In the genomic region with DNA sequence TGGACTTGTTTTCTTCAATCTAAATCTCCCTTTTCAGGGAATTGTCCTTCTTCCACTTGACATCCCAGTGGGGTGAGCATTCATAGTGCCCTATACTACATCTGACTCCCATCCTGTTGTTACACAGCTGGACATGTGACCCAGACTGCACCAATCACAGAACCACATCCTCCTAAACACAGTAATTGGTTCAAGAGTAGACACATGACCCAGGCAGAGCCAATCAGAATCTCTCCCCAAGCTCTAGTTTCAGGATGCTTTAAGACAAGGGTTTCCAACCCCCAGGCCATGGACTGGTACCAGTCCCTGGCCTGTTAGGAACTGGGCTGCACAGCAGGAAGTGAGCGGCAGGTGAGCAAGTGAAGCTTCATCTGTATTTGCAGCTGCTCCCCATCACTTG, we compare ENCODE assay signal across 11 cellular contexts. TPM values are rescaled to one million over a fixed set of nuclear protein-coding genes. Genes with fewer than 3 reads are reported as not detected.
DNase-seq lines count a peak whose midpoint lies in the region; ATAC-seq, FAIRE-seq and TF ChIP-seq lines count a peak whose summit lies in the region.
"Had no signal": no experiment of that assay in that cellular context is flagged by ENCODE, and none has a peak within 500 bp of the region (broad histone marks: within the 10 kb centered on the region; RNA-seq: fewer than 3 reads in every experiment).

No MANE protein-coding gene starts in this region.

- DNase-seq in HepG2 (ENCODE audit: low spot score) (no peak), right lobe of liver (no peak), PC-3 (peak; percentile 44), endothelial cell of umbilical vein (ENCODE audit: low read depth, low spot score) (peak; percentile 11), sciatic nerve (ENCODE audit: low spot score) (no peak), coronary artery (ENCODE audit: low spot score) (no peak), type B pancreatic cell (ENCODE audit: extremely low spot score, unreplicated experiment) (no peak)
- DNase-seq: activated T-cell treated with anti-CD3 and anti-CD28 coated beads for 4 hours, DMS153 had no signal

- POLR2A ChIA-PET in HepG2 (lab: Yijun Ruan, JAX): interaction anchor here (1.0 to 1.4 kb wide), 4 partner anchors 18 to 115 kb away, joined by 3 read pairs; no protein-coding TSS in a partner anchor
- POLR2A ChIA-PET in PC-3 (lab: Charles Lee; ENCODE audit: unreplicated experiment): no interaction called here
- POLR2A ChIA-PET in endothelial cell of umbilical vein (lab: Charles Lee): no interaction called here

- in situ Hi-C loops in HepG2 (cut with HindIII; ENCODE audit: extremely low pct_ligation_motif_present, low pct_unique_long_range_greater_than_20kb): no loop called here

- H3K4me1 ChIP-seq in HepG2 (ENCODE audit: insufficient read depth, low read length) (peaks cover 21% of the 10 kb centered on the region), right lobe of liver (peaks cover 0 to 4% (median 0%) of the 10 kb centered on the region in 4 donors), PC-3 (ENCODE audit: insufficient read depth, low read length) (no peaks in the 10 kb centered on the region), endothelial cell of umbilical vein (ENCODE audit: control insufficient read depth, extremely low read depth, insufficient read depth, low read length) (peaks cover 6% of the 10 kb centered on the region)

- H3F3A ChIP-seq in PC-3 (ENCODE audit: low read length, unreplicated experiment): no peaks in the 10 kb centered on the region

- H3K9me2 ChIP-seq in PC-3 (replicated peaks; ENCODE audit: low read length): no peaks in the 10 kb centered on the region

- H3K4me2 ChIP-seq in HepG2 (ENCODE audit: low read depth, low read length) (no peak overlapping the region), PC-3 (ENCODE audit: low read length) (no peak overlapping the region), endothelial cell of umbilical vein (ENCODE audit: insufficient read depth, low read length) (no peak overlapping the region)

- H2AFZ ChIP-seq in HepG2 (ENCODE audit: low read length) (no peak overlapping the region), PC-3 (ENCODE audit: low read length) (no peak overlapping the region), endothelial cell of umbilical vein (ENCODE audit: low read depth, low read length) (no peak overlapping the region)

- no peak overlapping the region for H3K4me3 ChIP-seq in HepG2 (replicated peaks in 1 of 3; ENCODE audit: insufficient read depth in 1 of 3, low read depth in 2 of 3, low read length in 3 of 3)
- H3K4me3 ChIP-seq in right lobe of liver: no peak overlapping the region
- no peak overlapping the region for H3K4me3 ChIP-seq in PC-3 (ENCODE audit: low read length)
- H3K4me3 ChIP-seq in endothelial cell of umbilical vein (replicated peaks in 1 of 3; ENCODE audit: insufficient read depth in 1 of 3, low read depth in 1 of 3, low read length in 3 of 3): no peak overlapping the region
- H3K4me3 ChIP-seq in coronary artery: no peak overlapping the region

- FAIRE-seq in HepG2 (lab: Jason Lieb, UNC): no peak
- peak; percentile 12 for FAIRE-seq in endothelial cell of umbilical vein (lab: Jason Lieb, UNC)

- H3K9me3 Mint-ChIP-seq in type B pancreatic cell: no peaks in the 10 kb centered on the region
- H3K9me3 Mint-ChIP-seq: memory B cell had no signal

- intact Hi-C loops in HepG2 (cut with micrococcal nuclease; ENCODE audit: unreplicated experiment): no loop called here
- intact Hi-C loops in right lobe of liver (cut with DNase I): no loop called here
- intact Hi-C loops in PC-3 (cut with micrococcal nuclease): no loop called here
- intact Hi-C loops in endothelial cell of umbilical vein (cut with micrococcal nuclease): no loop called here
- intact Hi-C loops in sciatic nerve (cut with DNase I): no loop called here

- TF ChIP-seq CTCF in HepG2 (CRISPR knock-in tag; IDR thresholded peaks at IDR 0.05) (no peak), right lobe of liver (IDR thresholded peaks at IDR 0.05) (no peak), PC-3 (conservative IDR thresholded peaks at IDR 0.05; ENCODE audit: low read depth, low read length) (no peak), endothelial cell of umbilical vein (IDR thresholded peaks at IDR 0.05; ENCODE audit: extremely low read depth in 1 of 2, insufficient read depth in 1 of 2, low read depth in 1 of 2, low read length in 2 of 2) (no peak), coronary artery (IDR thresholded peaks at IDR 0.05) (no peak), type B pancreatic cell (conservative IDR thresholded peaks at IDR 0.05) (no peak)

- no peaks in the 10 kb centered on the region for H3K4me1 Mint-ChIP-seq in type B pancreatic cell (ENCODE audit: unreplicated experiment)

- 100% methylated on average over 1 of the region's 1 CpG for WGBS in HepG2 (ENCODE audit: low lambda C conversion rate)
- no CpG with 5 or more reads among the region's 1 CpG for WGBS in right lobe of liver (ENCODE audit: insufficient coverage, low coverage, low lambda C conversion rate, missing lambda C conversion rate)

- TF ChIP-seq EP300 in HepG2 (IDR thresholded peaks at IDR 0.05; ENCODE audit: low read depth in 2 of 2, low read length in 2 of 2): no peak
- no peak for TF ChIP-seq EP300 in HepG2 (CRISPR knock-in tag; IDR thresholded peaks at IDR 0.05; ENCODE audit: borderline replicate concordance)

- H3K79me2 ChIP-seq in HepG2 (ENCODE audit: insufficient read depth, low read length): no peaks in the 10 kb centered on the region
- no peaks in the 10 kb centered on the region for H3K79me2 ChIP-seq in PC-3 (ENCODE audit: low read length)
- no peaks in the 10 kb centered on the region for H3K79me2 ChIP-seq in endothelial cell of umbilical vein (ENCODE audit: control insufficient read depth, insufficient read depth, low read length)

- H3K27me3 Mint-ChIP-seq in type B pancreatic cell: no peaks in the 10 kb centered on the region
- H3K27me3 Mint-ChIP-seq: memory B cell had no signal

- BruUV-seq in HepG2 (replicated peaks; lab: Mats Ljungman, UMichigan) (no TSS peak), PC-3 (replicated peaks; lab: Mats Ljungman, UMichigan) (no TSS peak), endothelial cell of umbilical vein (replicated peaks; lab: Mats Ljungman, UMichigan) (no TSS peak)

- ATAC-seq in HepG2 (peak; percentile 37), right lobe of liver (no peak), PC-3 (peak; percentile 42; the same call in 1 of the 2 replicates), sciatic nerve (no peak), GM21825 (IDR thresholded peaks at IDR 0.05; ENCODE audit: unreplicated experiment) (no peak)

- H3K9ac ChIP-seq in HepG2 (ENCODE audit: insufficient read depth, low read depth, low read length) (no peak overlapping the region), PC-3 (ENCODE audit: low read length) (no peak overlapping the region), endothelial cell of umbilical vein (replicated peaks; ENCODE audit: extremely low read depth, insufficient read depth, low read length) (no peak overlapping the region)

- H3K4me3 Mint-ChIP-seq in type B pancreatic cell: no peak overlapping the region
- H3K4me3 Mint-ChIP-seq: memory B cell had no signal

- H3K9me3 ChIP-seq in HepG2 (ENCODE audit: low read length) (no peaks in the 10 kb centered on the region), right lobe of liver (no peaks in the 10 kb centered on the region), PC-3 (ENCODE audit: low read length) (no peaks in the 10 kb centered on the region), endothelial cell of umbilical vein (replicated peaks; ENCODE audit: control insufficient read depth, insufficient read depth, low read length) (no peaks in the 10 kb centered on the region)

- no peaks in the 10 kb centered on the region for H3K36me3 ChIP-seq in HepG2 (replicated peaks in 1 of 2; ENCODE audit: control insufficient read depth in 1 of 2, insufficient read depth in 2 of 2, low read length in 2 of 2)
- no peaks in the 10 kb centered on the region for H3K36me3 ChIP-seq in right lobe of liver
- H3K36me3 ChIP-seq in PC-3 (ENCODE audit: low read depth, low read length): no peaks in the 10 kb centered on the region
- H3K36me3 ChIP-seq in endothelial cell of umbilical vein (ENCODE audit: control insufficient read depth in 2 of 2, extremely low read depth in 1 of 2, insufficient read depth in 2 of 2, low read length in 2 of 2): no peaks in the 10 kb centered on the region

- no peak overlapping the region for H3K27ac Mint-ChIP-seq in type B pancreatic cell
- H3K27ac Mint-ChIP-seq: memory B cell had no signal

- H3K27ac ChIP-seq in HepG2 (ENCODE audit: extremely low read length, insufficient read depth, low read length) (no peak overlapping the region), right lobe of liver (peak overlapping the region in 1 of 3 donors; percentile 63), PC-3 (ENCODE audit: low read length) (no peak overlapping the region), endothelial cell of umbilical vein (ENCODE audit: insufficient read depth, low read depth, low read length) (no peak overlapping the region), coronary artery (no peak overlapping the region)

- no peak for TF ChIP-seq POLR2A in HepG2 (IDR thresholded peaks at IDR 0.05; ENCODE audit: insufficient read depth in 1 of 2, low read depth in 2 of 2, low read length in 2 of 2)
- TF ChIP-seq POLR2A in right lobe of liver (IDR thresholded peaks at IDR 0.05): no peak
- TF ChIP-seq POLR2A in endothelial cell of umbilical vein (IDR thresholded peaks at IDR 0.05; ENCODE audit: low read depth, low read length): no peak

- no peak for TF ChIP-seq RAD21 in HepG2 (CRISPR knock-in tag; IDR thresholded peaks at IDR 0.05)

- H3K36me3 Mint-ChIP-seq in type B pancreatic cell: no peaks in the 10 kb centered on the region
- H3K36me3 Mint-ChIP-seq: memory B cell had no signal

- no peaks in the 10 kb centered on the region for H4K20me1 ChIP-seq in HepG2 (ENCODE audit: insufficient read depth, low read length)
- H4K20me1 ChIP-seq in PC-3 (ENCODE audit: low read length): no peaks in the 10 kb centered on the region
- no peaks in the 10 kb centered on the region for H4K20me1 ChIP-seq in endothelial cell of umbilical vein (replicated peaks; ENCODE audit: control insufficient read depth, extremely low read depth, insufficient read depth, low read length)

- H3K27me3 ChIP-seq in HepG2 (ENCODE audit: control insufficient read depth in 1 of 2, insufficient read depth in 2 of 2, low read length in 2 of 2): no peaks in the 10 kb centered on the region; a peak in 2 of 5 replicates
- no peaks in the 10 kb centered on the region for H3K27me3 ChIP-seq in right lobe of liver
- no peaks in the 10 kb centered on the region for H3K27me3 ChIP-seq in PC-3 (ENCODE audit: low read length)
- H3K27me3 ChIP-seq in endothelial cell of umbilical vein (ENCODE audit: control insufficient read depth in 2 of 2, insufficient read depth in 2 of 2, low read length in 2 of 2): no peaks in the 10 kb centered on the region

- no peaks in the 10 kb centered on the region for H3K9me1 ChIP-seq in endothelial cell of umbilical vein (replicated peaks; ENCODE audit: control insufficient read depth, extremely low read depth, insufficient read depth, low read length)

- CTCF ChIA-PET in HepG2 (lab: Yijun Ruan, JAX; ENCODE audit: low intra/inter-chr PET ratio, low total read pairs): no interaction called here
- CTCF ChIA-PET in PC-3 (lab: Charles Lee): no interaction called here
- CTCF ChIA-PET in endothelial cell of umbilical vein (lab: Charles Lee): no interaction called here

- dilution Hi-C loops in endothelial cell of umbilical vein (cut with MboI; ENCODE audit: extremely low pct_ligation_motif_present, low sequenced_read_pairs): no loop called here

RNA-seq across cellular contexts. Expression of gene DDOST, which starts 5.6 kb away (rescaled TPM):
- 167 and 335 TPM in 2 replicates for total RNA-seq in HepG2 (2016; rRNA removed; fragmentation: Illumina TruSeq; extraction: Trizol)
- total RNA-seq in HepG2 (2016; cell fraction: cytosol; rRNA removed; fragmentation: Illumina TruSeq; extraction: Trizol; ENCODE audit: low read depth): 55.5 and 58.3 TPM in 2 replicates
- 152 and 344 TPM in 2 replicates for total RNA-seq in HepG2 (2016; cell fraction: insoluble cytoplasmic fraction; rRNA removed; fragmentation: Illumina TruSeq; extraction: Trizol)
- 109 and 116 TPM in 2 replicates for total RNA-seq in HepG2 (2016; cell fraction: membrane; rRNA removed; fragmentation: Illumina TruSeq; extraction: Trizol)
- 220 and 261 TPM in 2 replicates for total RNA-seq in HepG2 (2016; cell fraction: nucleus; rRNA removed; fragmentation: Illumina TruSeq; extraction: Trizol)
- polyA plus RNA-seq in HepG2 (2011; rRNA removed): 485 and 494 TPM in 2 replicates
- 512 and 565 TPM in 2 replicates for polyA plus RNA-seq in HepG2 (2011; cell fraction: cytosol; rRNA removed)
- 123 and 124 TPM in 2 replicates for polyA plus RNA-seq in HepG2 (2011; cell fraction: nucleus; rRNA removed)
- 190 and 241 TPM in 2 replicates for polyA plus RNA-seq in HepG2 (2012)
- polyA plus RNA-seq in HepG2 (2016; cell fraction: cytosol; fragmentation: Illumina TruSeq; extraction: Trizol; ENCODE audit: low read depth): 62.9 and 71.0 TPM in 2 replicates
- 137 and 148 TPM in 2 replicates for polyA plus RNA-seq in HepG2 (2016; cell fraction: insoluble cytoplasmic fraction; fragmentation: Illumina TruSeq; extraction: Trizol; ENCODE audit: low read depth)
- 92.2 and 98.9 TPM in 2 replicates for polyA plus RNA-seq in HepG2 (2016; cell fraction: membrane; fragmentation: Illumina TruSeq; extraction: Trizol; ENCODE audit: low read depth)
- polyA plus RNA-seq in HepG2 (2016; cell fraction: nucleus; fragmentation: Illumina TruSeq; extraction: Trizol; ENCODE audit: insufficient read depth, low read depth): 331 and 354 TPM in 2 replicates
- 116 and 435 TPM in 2 replicates for polyA minus RNA-seq in HepG2 (2011; rRNA and poly(A)+ RNA removed; ENCODE audit: low replicate concordance)
- 152 TPM in 2 replicates for polyA minus RNA-seq in HepG2 (2011; cell fraction: cytosol; rRNA and poly(A)+ RNA removed)
- 85.1 and 101 TPM in 2 replicates for polyA minus RNA-seq in HepG2 (2011; cell fraction: nucleus; rRNA and poly(A)+ RNA removed)
- total RNA-seq in right lobe of liver: 100 to 1,000 TPM in 3 of 6 experiments, 10 to 100 TPM in 3; 53.0 to 132 (median 100) TPM
- 334 and 357 TPM in 2 replicates for total RNA-seq in PC-3 (2014; rRNA removed)
- 293 and 319 TPM in 2 replicates for total RNA-seq in endothelial cell of umbilical vein
- 487 and 533 TPM in 2 replicates for polyA plus RNA-seq in endothelial cell of umbilical vein
- polyA plus RNA-seq in endothelial cell of umbilical vein (2011; cell fraction: cytosol; rRNA removed): 474 and 499 TPM in 2 replicates
- 158 and 164 TPM in 2 replicates for polyA plus RNA-seq in endothelial cell of umbilical vein (2011; cell fraction: nucleus; rRNA removed)
- polyA plus RNA-seq in endothelial cell of umbilical vein (2012): 254 and 276 TPM in 2 replicates
- polyA minus RNA-seq in endothelial cell of umbilical vein: 459 and 568 TPM in 2 replicates
- polyA minus RNA-seq in endothelial cell of umbilical vein (2011; cell fraction: cytosol; rRNA and poly(A)+ RNA removed): 32.2 TPM
- polyA minus RNA-seq in endothelial cell of umbilical vein (2011; cell fraction: nucleus; rRNA and poly(A)+ RNA removed): 77.9 and 79.3 TPM in 2 replicates
- total RNA-seq in sciatic nerve: 103 TPM
- 254 and 259 TPM in 2 replicates for total RNA-seq in type B pancreatic cell (ENCODE audit: low replicate concordance)

RNA-seq across cellular contexts. Expression of gene PINK1, which starts 33.5 kb away (rescaled TPM):
- total RNA-seq in HepG2 (2016; rRNA removed; fragmentation: Illumina TruSeq; extraction: Trizol): 13.1 and 15.3 TPM in 2 replicates
- total RNA-seq in HepG2 (2016; cell fraction: cytosol; rRNA removed; fragmentation: Illumina TruSeq; extraction: Trizol; ENCODE audit: low read depth): 5.6 and 6.1 TPM in 2 replicates
- 13.5 and 15.3 TPM in 2 replicates for total RNA-seq in HepG2 (2016; cell fraction: insoluble cytoplasmic fraction; rRNA removed; fragmentation: Illumina TruSeq; extraction: Trizol)
- 11.1 and 11.3 TPM in 2 replicates for total RNA-seq in HepG2 (2016; cell fraction: membrane; rRNA removed; fragmentation: Illumina TruSeq; extraction: Trizol)
- 6.6 and 7.9 TPM in 2 replicates for total RNA-seq in HepG2 (2016; cell fraction: nucleus; rRNA removed; fragmentation: Illumina TruSeq; extraction: Trizol)
- polyA plus RNA-seq in HepG2 (2011; rRNA removed): 16.1 and 22.2 TPM in 2 replicates
- 18.4 and 20.0 TPM in 2 replicates for polyA plus RNA-seq in HepG2 (2011; cell fraction: cytosol; rRNA removed)
- 9.4 and 14.0 TPM in 2 replicates for polyA plus RNA-seq in HepG2 (2011; cell fraction: nucleus; rRNA removed)
- 16.1 and 27.7 TPM in 2 replicates for polyA plus RNA-seq in HepG2 (2012)
- polyA plus RNA-seq in HepG2 (2016; cell fraction: cytosol; fragmentation: Illumina TruSeq; extraction: Trizol; ENCODE audit: low read depth): 5.1 and 5.5 TPM in 2 replicates
- polyA plus RNA-seq in HepG2 (2016; cell fraction: insoluble cytoplasmic fraction; fragmentation: Illumina TruSeq; extraction: Trizol; ENCODE audit: low read depth): 11.4 and 13.0 TPM in 2 replicates
- 6.7 and 7.8 TPM in 2 replicates for polyA plus RNA-seq in HepG2 (2016; cell fraction: membrane; fragmentation: Illumina TruSeq; extraction: Trizol; ENCODE audit: low read depth)
- 7.1 and 7.2 TPM in 2 replicates for polyA plus RNA-seq in HepG2 (2016; cell fraction: nucleus; fragmentation: Illumina TruSeq; extraction: Trizol; ENCODE audit: insufficient read depth, low read depth)
- 18.7 and 37.0 TPM in 2 replicates for polyA minus RNA-seq in HepG2 (2011; rRNA and poly(A)+ RNA removed; ENCODE audit: low replicate concordance)
- polyA minus RNA-seq in HepG2 (2011; cell fraction: cytosol; rRNA and poly(A)+ RNA removed): 6.9 and 10.6 TPM in 2 replicates
- polyA minus RNA-seq in HepG2 (2011; cell fraction: nucleus; rRNA and poly(A)+ RNA removed): 5.0 and 6.5 TPM in 2 replicates
- total RNA-seq in right lobe of liver: 10 to 100 TPM; 67.3 to 94.1 (median 83.0) TPM
- total RNA-seq in PC-3 (2014; rRNA removed): 129 and 160 TPM in 2 replicates
- total RNA-seq in endothelial cell of umbilical vein: 25.6 and 27.3 TPM in 2 replicates
- 27.2 and 27.9 TPM in 2 replicates for polyA plus RNA-seq in endothelial cell of umbilical vein
- 30.6 and 32.3 TPM in 2 replicates for polyA plus RNA-seq in endothelial cell of umbilical vein (2011; cell fraction: cytosol; rRNA removed)
- 14.5 and 17.2 TPM in 2 replicates for polyA plus RNA-seq in endothelial cell of umbilical vein (2011; cell fraction: nucleus; rRNA removed)
- polyA plus RNA-seq in endothelial cell of umbilical vein (2012): 17.7 and 24.2 TPM in 2 replicates
- polyA minus RNA-seq in endothelial cell of umbilical vein: 18.2 and 21.8 TPM in 2 replicates
- 24.2 TPM for polyA minus RNA-seq in endothelial cell of umbilical vein (2011; cell fraction: cytosol; rRNA and poly(A)+ RNA removed)
- 4.7 and 6.3 TPM in 2 replicates for polyA minus RNA-seq in endothelial cell of umbilical vein (2011; cell fraction: nucleus; rRNA and poly(A)+ RNA removed)
- total RNA-seq in sciatic nerve: 72.3 TPM
- total RNA-seq in type B pancreatic cell (ENCODE audit: low replicate concordance): 33.8 and 37.0 TPM in 2 replicates

RNA-seq across cellular contexts. Expression of gene KIF17, which starts 51.0 kb away (rescaled TPM):
- 0.24 and 0.25 TPM in 2 replicates for total RNA-seq in HepG2 (2016; rRNA removed; fragmentation: Illumina TruSeq; extraction: Trizol)
- total RNA-seq in HepG2 (2016; cell fraction: cytosol; rRNA removed; fragmentation: Illumina TruSeq; extraction: Trizol; ENCODE audit: low read depth): not detected in 2 replicates
- total RNA-seq in HepG2 (2016; cell fraction: insoluble cytoplasmic fraction; rRNA removed; fragmentation: Illumina TruSeq; extraction: Trizol): 0.13 and 0.27 TPM in 2 replicates
- total RNA-seq in HepG2 (2016; cell fraction: membrane; rRNA removed; fragmentation: Illumina TruSeq; extraction: Trizol): 0.34 TPM in 1 of 2 replicates, not detected in the other
- 0.16 TPM in 1 of 2 replicates, not detected in the other for total RNA-seq in HepG2 (2016; cell fraction: nucleus; rRNA removed; fragmentation: Illumina TruSeq; extraction: Trizol)
- 0.44 and 0.52 TPM in 2 replicates for polyA plus RNA-seq in HepG2 (2011; rRNA removed)
- polyA plus RNA-seq in HepG2 (2011; cell fraction: cytosol; rRNA removed): 0.27 and 0.36 TPM in 2 replicates
- 0.63 and 0.69 TPM in 2 replicates for polyA plus RNA-seq in HepG2 (2011; cell fraction: nucleus; rRNA removed)
- 0.35 and 0.60 TPM in 2 replicates for polyA plus RNA-seq in HepG2 (2012)
- polyA plus RNA-seq in HepG2 (2016; cell fraction: cytosol; fragmentation: Illumina TruSeq; extraction: Trizol; ENCODE audit: low read depth): 0.11 and 0.24 TPM in 2 replicates
- polyA plus RNA-seq in HepG2 (2016; cell fraction: insoluble cytoplasmic fraction; fragmentation: Illumina TruSeq; extraction: Trizol; ENCODE audit: low read depth): 0.21 TPM in 1 of 2 replicates, not detected in the other
- polyA plus RNA-seq in HepG2 (2016; cell fraction: membrane; fragmentation: Illumina TruSeq; extraction: Trizol; ENCODE audit: low read depth): 0.14 and 0.47 TPM in 2 replicates
- polyA plus RNA-seq in HepG2 (2016; cell fraction: nucleus; fragmentation: Illumina TruSeq; extraction: Trizol; ENCODE audit: insufficient read depth, low read depth): 0.36 TPM in 1 of 2 replicates, not detected in the other
- 0.78 TPM in 1 of 2 replicates, not detected in the other for polyA minus RNA-seq in HepG2 (2011; rRNA and poly(A)+ RNA removed; ENCODE audit: low replicate concordance)
- not detected in 2 replicates for polyA minus RNA-seq in HepG2 (2011; cell fraction: cytosol; rRNA and poly(A)+ RNA removed)
- polyA minus RNA-seq in HepG2 (2011; cell fraction: nucleus; rRNA and poly(A)+ RNA removed): 0.52 and 0.62 TPM in 2 replicates
- 1 to 10 TPM; 1.0 to 3.2 (median 1.3) TPM for total RNA-seq in right lobe of liver
- 0.33 and 2.8 TPM in 2 replicates for total RNA-seq in PC-3 (2014; rRNA removed)
- 0.72 and 1.5 TPM in 2 replicates for total RNA-seq in endothelial cell of umbilical vein
- 1.1 and 1.3 TPM in 2 replicates for polyA plus RNA-seq in endothelial cell of umbilical vein
- polyA plus RNA-seq in endothelial cell of umbilical vein (2011; cell fraction: cytosol; rRNA removed): 0.62 and 0.85 TPM in 2 replicates
- 0.42 and 0.45 TPM in 2 replicates for polyA plus RNA-seq in endothelial cell of umbilical vein (2011; cell fraction: nucleus; rRNA removed)
- 0.15 and 0.31 TPM in 2 replicates for polyA plus RNA-seq in endothelial cell of umbilical vein (2012)
- polyA minus RNA-seq in endothelial cell of umbilical vein: 0.17 and 0.24 TPM in 2 replicates
- not detected for polyA minus RNA-seq in endothelial cell of umbilical vein (2011; cell fraction: cytosol; rRNA and poly(A)+ RNA removed)
- not detected in 2 replicates for polyA minus RNA-seq in endothelial cell of umbilical vein (2011; cell fraction: nucleus; rRNA and poly(A)+ RNA removed)
- 2.4 TPM for total RNA-seq in sciatic nerve
- 0.69 and 2.1 TPM in 2 replicates for total RNA-seq in type B pancreatic cell (ENCODE audit: low replicate concordance)

Comparison
In these comparisons a context has a peak if more than half of its experiments do, and no peak if none do; other contexts are left out.
1. ATAC-seq: peak in HepG2 (single experiment) and PC-3 (single experiment); none in right lobe of liver (0 of 4), sciatic nerve (single experiment) and GM21825 (single experiment).
2. DNase-seq: peak in PC-3 (single experiment) and endothelial cell of umbilical vein (single experiment); none in HepG2 (single experiment), right lobe of liver (0 of 3), sciatic nerve (single experiment), coronary artery (single experiment) and type B pancreatic cell (single experiment).